9 cellular contexts compared by ENCODE assay signal in genomic region chr2:39513641-39514094, GRCh38.
DNase-seq lines count a peak whose midpoint lies in the region; ATAC-seq, FAIRE-seq and TF ChIP-seq lines count a peak whose summit lies in the region.
"Had no signal": no experiment of that assay in that cellular context is flagged by ENCODE, and none has a peak within 500 bp of the region (broad histone marks: within the 10 kb centered on the region; RNA-seq: fewer than 3 reads in every experiment).

No MANE protein-coding gene starts in this region.

- TF ChIP-seq CTCF in fibroblast of pulmonary artery (IDR thresholded peaks at IDR 0.05; ENCODE audit: low read length, missing control alignments), result peak; percentile 79
- peak in 1 of 3 donors; percentile 44 for TF ChIP-seq CTCF in ovary (IDR thresholded peaks at IDR 0.05)
- peak; percentile 27 to 58 (median 48) for TF ChIP-seq CTCF in uterus (IDR thresholded peaks at IDR 0.05)

- H3K4me1 Mint-ChIP-seq in activated CD8-positive, alpha-beta T cell treated with anti-CD3 and anti-CD28 coated beads, Interleukin-2, amount 10 ng/mL, durations not matched to agents 7 days and 5 days (ENCODE audit: low read depth), result peaks cover 22% of the 10 kb centered on the region

- peak; percentile 92 for ATAC-seq in HG02759 (IDR thresholded peaks at IDR 0.05; ENCODE audit: unreplicated experiment)
- no peak for ATAC-seq in activated CD8-positive, alpha-beta T cell treated with anti-CD3 and anti-CD28 coated beads, Interleukin-2, amount 10 ng/mL, durations not matched to agents 7 days and 5 days

- no peak overlapping the region for H3K4me3 ChIP-seq in fibroblast of pulmonary artery (replicated peaks; ENCODE audit: low read depth, low read length)
- no peak overlapping the region for H3K4me3 ChIP-seq in ovary
- H3K4me3 ChIP-seq in uterus, result no peak overlapping the region

- no peak for TF ChIP-seq EP300 in ovary (IDR thresholded peaks at IDR 0.05)

- H3K36me3 Mint-ChIP-seq in activated CD8-positive, alpha-beta T cell treated with anti-CD3 and anti-CD28 coated beads, Interleukin-2, amount 10 ng/mL, durations not matched to agents 7 days and 5 days (ENCODE audit: low read depth), result no peaks in the 10 kb centered on the region

- intact Hi-C loops in ovary (cut with DNase I), result loop anchor here in 2 of 4 donors (5.0 to 10.0 kb wide), 3 partner anchors 76 to 129 kb away; partner anchors contain the start of gene MAP4K3 (in 2 of the 2)
- intact Hi-C loops in uterus (cut with DNase I; ENCODE audit: low total_unique reads), result no loop called here

- DNase-seq in AG08396 (ENCODE audit: low spot score), result peak; percentile 72
- DNase-seq in GM12891 (ENCODE audit: insufficient read length, low spot score), result peak; percentile 26
- peak; percentile 46 for DNase-seq in NCI-H1694 (lab: John Stamatoyannopoulos, UW)
- peak; percentile 44 for DNase-seq in activated CD8-positive, alpha-beta T cell treated with anti-CD3 and anti-CD28 coated beads, Interleukin-2, amount 10 ng/mL, durations not matched to agents 7 days and 5 days
- DNase-seq in fibroblast of pulmonary artery (ENCODE audit: low read depth), result peak; percentile 97
- DNase-seq in ovary, result peak in 4 of 5 donors; percentile 44 to 69 (median 55)
- peak; percentile 54 to 77 for DNase-seq in uterus

- H3K9me3 ChIP-seq in ovary (no peaks in the 10 kb centered on the region), uterus (no peaks in the 10 kb centered on the region)

- no peaks in the 10 kb centered on the region for H3K36me3 ChIP-seq in ovary
- H3K36me3 ChIP-seq in uterus, result no peaks in the 10 kb centered on the region

- CTCF ChIA-PET in activated CD8-positive, alpha-beta T cell treated with anti-CD3 and anti-CD28 coated beads, Interleukin-2, amount 10 ng/mL, durations not matched to agents 7 days and 5 days (lab: Charles Lee), result no interaction called here

- no peaks in the 10 kb centered on the region for H3K27me3 Mint-ChIP-seq in activated CD8-positive, alpha-beta T cell treated with anti-CD3 and anti-CD28 coated beads, Interleukin-2, amount 10 ng/mL, durations not matched to agents 7 days and 5 days (ENCODE audit: low read depth)

- peaks cover 11% of the 10 kb centered on the region for H3K4me1 ChIP-seq in ovary (ENCODE audit: insufficient read depth)
- peaks cover 8 to 16% of the 10 kb centered on the region in 2 donors for H3K4me1 ChIP-seq in uterus

- TF ChIP-seq POLR2A in GM12891 (IDR thresholded peaks at IDR 0.05; ENCODE audit: low read depth, low read length) (no peak), ovary (IDR thresholded peaks at IDR 0.05) (no peak), uterus (IDR thresholded peaks at IDR 0.05) (no peak)

- 0 to 5% (median 1%) methylated on average over 2 of the region's 2 CpGs for WGBS in ovary, 3 donors

- peak; percentile 89 for FAIRE-seq in GM12891 (lab: Jason Lieb, UNC)

- H3K27ac Mint-ChIP-seq in activated CD8-positive, alpha-beta T cell treated with anti-CD3 and anti-CD28 coated beads, Interleukin-2, amount 10 ng/mL, durations not matched to agents 7 days and 5 days, result no peak overlapping the region
- H3K27ac Mint-ChIP-seq: T-helper 1 cell treated with Interleukin-12 subunit alpha and Interleukin-12 subunit beta and Interleukin-4 antibody, amounts not matched to agents 30 μg/mL and 1 μg/mL, for 36 hours had no signal

- POLR2A ChIA-PET in activated CD8-positive, alpha-beta T cell treated with anti-CD3 and anti-CD28 coated beads, Interleukin-2, amount 10 ng/mL, durations not matched to agents 7 days and 5 days (lab: Charles Lee), result no interaction called here

- peak overlapping the region in 1 of 2 donors; percentile 69 for H3K27ac ChIP-seq in ovary
- H3K27ac ChIP-seq in uterus, result peak overlapping the region; percentile 82

- no peaks in the 10 kb centered on the region for H3K9me3 Mint-ChIP-seq in activated CD8-positive, alpha-beta T cell treated with anti-CD3 and anti-CD28 coated beads, Interleukin-2, amount 10 ng/mL, durations not matched to agents 7 days and 5 days (ENCODE audit: insufficient read depth)
- H3K9me3 Mint-ChIP-seq: T-helper 1 cell treated with Interleukin-12 subunit alpha and Interleukin-12 subunit beta and Interleukin-4 antibody, amounts not matched to agents 30 μg/mL and 1 μg/mL, for 36 hours had no signal

- no peak overlapping the region for H3K4me3 Mint-ChIP-seq in activated CD8-positive, alpha-beta T cell treated with anti-CD3 and anti-CD28 coated beads, Interleukin-2, amount 10 ng/mL, durations not matched to agents 7 days and 5 days
- H3K4me3 Mint-ChIP-seq: T-helper 1 cell treated with Interleukin-12 subunit alpha and Interleukin-12 subunit beta and Interleukin-4 antibody, amounts not matched to agents 30 μg/mL and 1 μg/mL, for 36 hours had no signal

- H3K27me3 ChIP-seq in ovary (no peaks in the 10 kb centered on the region), uterus (no peaks in the 10 kb centered on the region)

TF ChIP-seq in GM12891, 5 proteins besides CTCF, POLR2A, EP300 and RAD21:
- TF ChIP-seq POU2F2 (IDR thresholded peaks at IDR 0.05; ENCODE audit: low read depth, low read length) (0 out of 2 replicates have a peak, but pooled peaks have one; percentile 47), POLR2AphosphoS5 (IDR thresholded peaks at IDR 0.05; ENCODE audit: low read depth, low read length) (no peak), SPI1 (IDR thresholded peaks at IDR 0.05; ENCODE audit: low read depth, low read length) (peak; percentile 32; the same call in 1 of the 2 replicates), TAF1 (IDR thresholded peaks at IDR 0.05; ENCODE audit: low read depth, low read length) (no peak), PAX5 (IDR thresholded peaks at IDR 0.05; ENCODE audit: insufficient read depth, low read length, severe bottlenecking) (no peak)

Comparison
In these comparisons a context has a peak if more than half of its experiments do, and no peak if none do; other contexts are left out.
1. DNase-seq: peak in every context shown above with its lines; median percentile 97 in fibroblast of pulmonary artery; 72 in AG08396; 66 in uterus; 55 in ovary; 46 in NCI-H1694; 44 in activated CD8-positive, alpha-beta T cell treated with anti-CD3 and anti-CD28 coated beads, Interleukin-2, amount 10 ng/mL, durations not matched to agents 7 days and 5 days; 26 in GM12891.